Comparison of ENCODE assay signal across 11 cellular contexts in the genomic region with DNA sequence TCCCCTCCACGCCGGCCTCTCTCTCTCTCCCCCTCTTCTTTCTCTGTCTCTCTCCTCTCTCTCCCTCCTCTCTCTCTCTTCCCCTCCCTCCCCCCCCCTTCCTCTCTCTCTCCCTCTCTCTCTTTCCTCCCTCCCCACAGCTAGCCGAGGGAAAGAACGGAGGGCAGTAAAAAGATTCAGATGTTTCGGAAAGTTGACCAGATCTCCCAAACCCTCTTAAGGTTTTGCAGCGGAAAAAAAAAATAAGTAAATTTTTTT. TPM values are rescaled to one million over a fixed set of nuclear protein-coding genes. Genes with fewer than 3 reads are reported as not detected.
DNase-seq lines count a peak whose midpoint lies in the region; ATAC-seq and TF ChIP-seq lines count a peak whose summit lies in the region.
"Had no signal": no experiment of that assay in that cellular context is flagged by ENCODE, and none has a peak within 500 bp of the region (broad histone marks: within the 10 kb centered on the region; RNA-seq: fewer than 3 reads in every experiment).

No MANE protein-coding gene starts in this region.

- H3K9me3 Mint-ChIP-seq in chondrocyte (ENCODE audit: low read depth) (no peaks in the 10 kb centered on the region), nephron progenitor cell (no peaks in the 10 kb centered on the region)
- H3K9me3 Mint-ChIP-seq: naive thymus-derived CD8-positive, alpha-beta T cell; stimulated activated naive CD8-positive, alpha-beta T cell treated with anti-CD3 and anti-CD28 coated beads, Interleukin-15, Interleukin-2, amounts not matched to agents 100 ng/mL and 50 ng/mL, for 24 hours had no signal

- H3K4me3 ChIP-seq in cardiac muscle cell (peak overlapping the region; percentile 29), right atrium auricular region (peak overlapping the region in 1 of 2 donors; percentile 46), upper lobe of right lung (peak overlapping the region; percentile 26)

- H3K9me3 ChIP-seq in cardiac muscle cell (ENCODE audit: low read depth): no peaks in the 10 kb centered on the region
- H3K9me3 ChIP-seq in right atrium auricular region: no peaks in the 10 kb centered on the region
- H3K9me3 ChIP-seq in upper lobe of right lung: no peaks in the 10 kb centered on the region

- no peak overlapping the region for H3K27ac Mint-ChIP-seq in chondrocyte (ENCODE audit: unreplicated experiment)
- no peak overlapping the region for H3K27ac Mint-ChIP-seq in nephron progenitor cell
- H3K27ac Mint-ChIP-seq: naive thymus-derived CD8-positive, alpha-beta T cell; stimulated activated naive CD8-positive, alpha-beta T cell treated with anti-CD3 and anti-CD28 coated beads, Interleukin-15, Interleukin-2, amounts not matched to agents 100 ng/mL and 50 ng/mL, for 24 hours had no signal

- H3K4me3 Mint-ChIP-seq in chondrocyte (ENCODE audit: unreplicated experiment) (peak overlapping the region; percentile 53), nephron progenitor cell (peak overlapping the region; percentile 79)
- H3K4me3 Mint-ChIP-seq: stimulated activated naive CD8-positive, alpha-beta T cell treated with anti-CD3 and anti-CD28 coated beads, Interleukin-15, Interleukin-2, amounts not matched to agents 100 ng/mL and 50 ng/mL, for 24 hours had no signal

- intact Hi-C loops in upper lobe of right lung (cut with DNase I): no loop called here

- H3K36me3 Mint-ChIP-seq in chondrocyte (ENCODE audit: low read depth) (peaks cover 2% of the 10 kb centered on the region), nephron progenitor cell (ENCODE audit: low read depth) (no peaks in the 10 kb centered on the region)

- H3K27me3 ChIP-seq in cardiac muscle cell (peaks cover 100% of the 10 kb centered on the region), right atrium auricular region (peaks cover 54 to 68% of the 10 kb centered on the region in 2 donors), upper lobe of right lung (peaks cover 93% of the 10 kb centered on the region)

- TF ChIP-seq CTCF in cardiac muscle cell (IDR thresholded peaks at IDR 0.05; ENCODE audit: low read depth, low read length) (no peak), right atrium auricular region (IDR thresholded peaks at IDR 0.05) (no peak), chondrocyte (IDR thresholded peaks at IDR 0.05) (no peak), nephron progenitor cell (IDR thresholded peaks at IDR 0.05) (no peak), upper lobe of right lung (IDR thresholded peaks at IDR 0.05) (no peak)

- H3K4me1 Mint-ChIP-seq in chondrocyte (ENCODE audit: low read depth) (peaks cover 22% of the 10 kb centered on the region), nephron progenitor cell (peaks cover 41% of the 10 kb centered on the region)

- H3K36me3 ChIP-seq in cardiac muscle cell: no peaks in the 10 kb centered on the region
- no peaks in the 10 kb centered on the region for H3K36me3 ChIP-seq in right atrium auricular region
- no peaks in the 10 kb centered on the region for H3K36me3 ChIP-seq in upper lobe of right lung

- no peak overlapping the region for H3K27ac ChIP-seq in cardiac muscle cell
- no peak overlapping the region for H3K27ac ChIP-seq in right atrium auricular region
- H3K27ac ChIP-seq in upper lobe of right lung: no peak overlapping the region

- peaks cover 89% of the 10 kb centered on the region for H3K27me3 Mint-ChIP-seq in chondrocyte (ENCODE audit: low read depth)
- H3K27me3 Mint-ChIP-seq in nephron progenitor cell (ENCODE audit: low read depth, poor library complexity): peaks cover 99% of the 10 kb centered on the region

- DNase-seq in cardiac muscle cell (ENCODE audit: low read depth in 1 of 2, low spot score in 1 of 2) (no peak), right atrium auricular region (ENCODE audit: low spot score) (no peak), chondrocyte (ENCODE audit: low spot score) (no peak), nephron progenitor cell (no peak), upper lobe of right lung (no peak), ecto neural progenitor cell (ENCODE audit: low spot score) (no peak), mesenteric fat pad (ENCODE audit: low spot score) (no peak), anterior cingulate cortex (lab: John Stamatoyannopoulos, UW) (no peak)
- DNase-seq: naive thymus-derived CD8-positive, alpha-beta T cell; NCI-H2029 had no signal

- no peak for ATAC-seq in upper lobe of right lung
- ATAC-seq: naive thymus-derived CD8-positive, alpha-beta T cell had no signal

- peaks cover 11% of the 10 kb centered on the region for H3K4me1 ChIP-seq in cardiac muscle cell (ENCODE audit: low read depth)
- peaks cover 0 to 31% of the 10 kb centered on the region in 2 donors for H3K4me1 ChIP-seq in right atrium auricular region
- H3K4me1 ChIP-seq in upper lobe of right lung: peaks cover 23% of the 10 kb centered on the region

RNA-seq across cellular contexts. Expression of a gene that starts 0.2 kb away (rescaled TPM):
- total RNA-seq in cardiac muscle cell (0.15 and 0.18 TPM in 2 replicates), right atrium auricular region (under 1 TPM in 1 of 2 donors, not detected in 1; 0.07 TPM), chondrocyte (0.08 to 0.22 TPM in 2 of 3 replicates, not detected in the other), upper lobe of right lung (not detected), mesenteric fat pad (not detected)
- polyA plus RNA-seq in cardiac muscle cell: not detected in 2 replicates
- total RNA-seq: naive thymus-derived CD8-positive, alpha-beta T cell had no signal
- polyA plus RNA-seq: naive thymus-derived CD8-positive, alpha-beta T cell had no signal
